In genomic region chr2:108184421-108184820, GRCh38 we compare ENCODE assay signal across 1 cellular context.
TF ChIP-seq lines count a peak whose summit lies in the region.

No MANE protein-coding gene starts in this region.

TF ChIP-seq in IMR-90, 13 proteins besides CTCF, POLR2A, EP300 and RAD21 (continued from another document):
- TF ChIP-seq RFX5 (IDR thresholded peaks at IDR 0.05; ENCODE audit: low read depth, low read length) (no peak), CEBPB (IDR thresholded peaks at IDR 0.05; ENCODE audit: low read depth, low read length) (no peak), MXI1 (IDR thresholded peaks at IDR 0.05; ENCODE audit: borderline replicate concordance, low read depth, low read length) (no peak), BHLHE40 (IDR thresholded peaks at IDR 0.05; ENCODE audit: low read depth, low read length) (no peak), MAZ (IDR thresholded peaks at IDR 0.05; ENCODE audit: borderline replicate concordance, low read depth, low read length) (no peak), CHD1 (IDR thresholded peaks at IDR 0.05; ENCODE audit: low read depth, low read length) (no peak), RCOR1 (IDR thresholded peaks at IDR 0.05; ENCODE audit: insufficient replicate concordance, low read length) (no peak), ELK1 (IDR thresholded peaks at IDR 0.05; ENCODE audit: borderline replicate concordance, low read depth, low read length) (no peak)
TF ChIP-seq in IMR-90: peak in this region for 0.
